Comparison of ENCODE assay signal across 13 cellular contexts in the genomic region with DNA sequence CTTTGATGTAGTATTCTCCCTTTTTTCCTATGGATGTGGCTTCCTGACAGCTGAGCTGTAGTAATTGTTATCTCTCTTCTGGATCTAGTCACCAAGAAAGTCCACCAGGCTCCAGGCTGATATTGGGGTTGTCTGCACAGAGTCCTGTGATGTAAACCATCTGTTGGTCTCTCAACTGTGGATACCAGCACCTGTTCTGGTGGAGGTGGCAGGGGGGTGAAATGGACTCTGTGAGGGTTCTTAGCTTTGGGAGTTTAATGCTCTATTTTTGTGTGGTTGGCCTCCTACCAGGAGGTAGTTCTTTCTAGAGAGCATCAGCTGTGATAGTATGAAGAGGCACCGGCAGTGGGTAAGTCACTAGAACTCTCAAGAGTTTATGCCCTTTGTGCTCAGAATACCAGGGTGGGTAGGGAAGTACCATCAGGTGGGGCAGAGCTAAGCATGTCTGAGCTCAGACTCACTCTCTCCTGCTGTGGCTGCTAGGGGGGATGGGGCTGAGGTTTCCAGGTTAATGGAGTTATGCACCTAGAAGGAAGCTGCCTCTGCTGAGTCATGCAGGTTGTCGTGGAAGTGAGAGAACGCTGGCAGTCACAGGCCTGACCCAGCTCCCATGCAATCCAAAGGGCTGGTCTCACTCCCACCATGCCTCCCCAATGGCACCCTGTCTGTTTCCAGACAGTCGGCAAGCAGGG. TPM values are rescaled to one million over a fixed set of nuclear protein-coding genes. Genes with fewer than 3 reads are reported as not detected.
DNase-seq lines count a peak whose midpoint lies in the region; ATAC-seq, FAIRE-seq and TF ChIP-seq lines count a peak whose summit lies in the region.
"Had no signal": no experiment of that assay in that cellular context is flagged by ENCODE, and none has a peak within 500 bp of the region (broad histone marks: within the 10 kb centered on the region; RNA-seq: fewer than 3 reads in every experiment).

No MANE protein-coding gene starts in this region.

- H3K4me1 ChIP-seq in BE2C, result no peaks in the 10 kb centered on the region
- H3K4me1 ChIP-seq: heart right ventricle had no signal

- DNase-seq in BE2C, result peak; percentile 9
- peak; percentile 95 for DNase-seq in HT-29 (ENCODE audit: low spot score)
- DNase-seq in activated CD8-positive, alpha-beta T cell treated with anti-CD3 and anti-CD28 coated beads, Interleukin-2, amount 10 ng/mL, durations not matched to agents 7 days and 5 days, result peak; percentile 22
- peak; percentile 9 for DNase-seq in left kidney (ENCODE audit: low read depth, low spot score)
- DNase-seq in DMS79 treated with DMSO at 0.1 percent for 48 hours (lab: John Stamatoyannopoulos, UW), result no peak
- no peak for DNase-seq in GM13976 (ENCODE audit: low spot score)
- DNase-seq in frontal cortex (ENCODE audit: low spot score in 2 of 2), result no peak
- DNase-seq: dermis blood vessel endothelial cell, heart right ventricle, NCI-H1694 had no signal

- H3K4me1 Mint-ChIP-seq in activated CD8-positive, alpha-beta T cell treated with anti-CD3 and anti-CD28 coated beads, Interleukin-2, amount 10 ng/mL, durations not matched to agents 7 days and 5 days (ENCODE audit: low read depth), result peaks cover 14% of the 10 kb centered on the region
- H3K4me1 Mint-ChIP-seq: B cell had no signal

- H3K36me3 Mint-ChIP-seq in activated CD8-positive, alpha-beta T cell treated with anti-CD3 and anti-CD28 coated beads, Interleukin-2, amount 10 ng/mL, durations not matched to agents 7 days and 5 days (ENCODE audit: low read depth), result peaks cover 7% of the 10 kb centered on the region

- no peak overlapping the region for H3K4me3 ChIP-seq in BE2C (ENCODE audit: low read depth, low read length)
- H3K4me3 ChIP-seq: heart right ventricle had no signal

- TF ChIP-seq CTCF in BE2C (IDR thresholded peaks at IDR 0.05; ENCODE audit: low read depth, low read length), result no peak
- no peak for TF ChIP-seq CTCF in GM13976 (IDR thresholded peaks at IDR 0.05; ENCODE audit: borderline replicate concordance, control extremely low read depth, extremely low read depth, insufficient read depth, missing control alignments)

- H3K27me3 Mint-ChIP-seq in activated CD8-positive, alpha-beta T cell treated with anti-CD3 and anti-CD28 coated beads, Interleukin-2, amount 10 ng/mL, durations not matched to agents 7 days and 5 days (ENCODE audit: low read depth), result no peaks in the 10 kb centered on the region
- H3K27me3 Mint-ChIP-seq: activated T-helper 17 cell treated with anti-CD3 and anti-CD28 coated beads, Interleukin-2, amount 50 U/mL, for 72 hours; B cell had no signal

- H3K27ac Mint-ChIP-seq in activated CD8-positive, alpha-beta T cell treated with anti-CD3 and anti-CD28 coated beads, Interleukin-2, amount 10 ng/mL, durations not matched to agents 7 days and 5 days, result no peak overlapping the region
- H3K27ac Mint-ChIP-seq: B cell had no signal

- H3K27me3 ChIP-seq in BE2C, result no peaks in the 10 kb centered on the region
- H3K27me3 ChIP-seq: heart right ventricle had no signal

- no peak for FAIRE-seq in frontal cortex (lab: Jason Lieb, UNC)

- no peak overlapping the region for H3K4me3 Mint-ChIP-seq in activated CD8-positive, alpha-beta T cell treated with anti-CD3 and anti-CD28 coated beads, Interleukin-2, amount 10 ng/mL, durations not matched to agents 7 days and 5 days
- H3K4me3 Mint-ChIP-seq: activated T-helper 17 cell treated with anti-CD3 and anti-CD28 coated beads, Interleukin-2, amount 50 U/mL, for 72 hours; B cell had no signal

- H3K9me3 ChIP-seq in BE2C, result no peaks in the 10 kb centered on the region

- peaks cover 9% of the 10 kb centered on the region for H3K9me3 Mint-ChIP-seq in activated CD8-positive, alpha-beta T cell treated with anti-CD3 and anti-CD28 coated beads, Interleukin-2, amount 10 ng/mL, durations not matched to agents 7 days and 5 days (ENCODE audit: insufficient read depth)
- H3K9me3 Mint-ChIP-seq: activated T-helper 17 cell treated with anti-CD3 and anti-CD28 coated beads, Interleukin-2, amount 50 U/mL, for 72 hours had no signal

- POLR2A ChIA-PET in activated CD8-positive, alpha-beta T cell treated with anti-CD3 and anti-CD28 coated beads, Interleukin-2, amount 10 ng/mL, durations not matched to agents 7 days and 5 days (lab: Charles Lee), result interaction anchor here (1.1 kb wide), 1 partner anchor 218 kb away, joined by 3 read pairs; no protein-coding TSS in a partner anchor

- no peaks in the 10 kb centered on the region for H3K36me3 ChIP-seq in BE2C
- H3K36me3 ChIP-seq: heart right ventricle had no signal

- in situ Hi-C loops in GM13976 (cut with MboI; ENCODE audit: low sequenced_read_pairs, unreplicated experiment), result no loop called here

- CTCF ChIA-PET in activated CD8-positive, alpha-beta T cell treated with anti-CD3 and anti-CD28 coated beads, Interleukin-2, amount 10 ng/mL, durations not matched to agents 7 days and 5 days (lab: Charles Lee), result no interaction called here

- peak; percentile 42 for ATAC-seq in activated CD8-positive, alpha-beta T cell treated with anti-CD3 and anti-CD28 coated beads, Interleukin-2, amount 10 ng/mL, durations not matched to agents 7 days and 5 days
- no peak for ATAC-seq in HG02759 (IDR thresholded peaks at IDR 0.05; ENCODE audit: unreplicated experiment)
- ATAC-seq: activated T-helper 17 cell treated with anti-CD3 and anti-CD28 coated beads, Interleukin-2, amount 50 U/mL, for 72 hours had no signal

RNA-seq across cellular contexts. Expression of gene TAS2R14, which starts 3.0 kb away (rescaled TPM):
- polyA plus RNA-seq in BE2C (2012; ENCODE audit: insufficient read depth, insufficient read length, low read depth), result 1.6 TPM
- total RNA-seq in HT-29 (2014; rRNA removed; shearing (Covaris generic)), result 1.4 and 1.8 TPM in 2 replicates
- 1 to 10 TPM; 2.1 to 2.4 TPM for total RNA-seq in activated CD8-positive, alpha-beta T cell treated with anti-CD3 and anti-CD28 coated beads, Interleukin-2, amount 10 ng/mL, durations not matched to agents 7 days and 5 days
- total RNA-seq in frontal cortex, result 5.3 TPM

RNA-seq across cellular contexts. Expression of gene PRH2, which starts 13.0 kb away (rescaled TPM):
- 2.1 TPM for polyA plus RNA-seq in BE2C (2012; ENCODE audit: insufficient read depth, insufficient read length, low read depth)
- not detected in 2 replicates for total RNA-seq in HT-29 (2014; rRNA removed; shearing (Covaris generic))
- total RNA-seq in activated CD8-positive, alpha-beta T cell treated with anti-CD3 and anti-CD28 coated beads, Interleukin-2, amount 10 ng/mL, durations not matched to agents 7 days and 5 days, result not detected
- not detected for total RNA-seq in frontal cortex
- total RNA-seq: activated T-helper 17 cell treated with anti-CD3 and anti-CD28 coated beads, Interleukin-2, amount 50 U/mL, for 72 hours; B cell; dermis blood vessel endothelial cell; heart right ventricle had no signal
- polyA plus RNA-seq: heart right ventricle had no signal

RNA-seq across cellular contexts. Expression of gene TAS2R13, which starts 32.7 kb away (rescaled TPM):
- polyA plus RNA-seq in BE2C (2012; ENCODE audit: insufficient read depth, insufficient read length, low read depth), result not detected
- total RNA-seq in HT-29 (2014; rRNA removed; shearing (Covaris generic)), result 0.16 and 0.46 TPM in 2 replicates
- 1 to 10 TPM; 1.0 to 1.1 TPM for total RNA-seq in activated CD8-positive, alpha-beta T cell treated with anti-CD3 and anti-CD28 coated beads, Interleukin-2, amount 10 ng/mL, durations not matched to agents 7 days and 5 days
- 2.4 TPM for total RNA-seq in frontal cortex

RNA-seq across cellular contexts. Expression of gene TAS2R50, which starts 44.6 kb away (rescaled TPM):
- not detected for polyA plus RNA-seq in BE2C (2012; ENCODE audit: insufficient read depth, insufficient read length, low read depth)
- total RNA-seq in HT-29 (2014; rRNA removed; shearing (Covaris generic)), result 0.26 and 0.99 TPM in 2 replicates
- 1 to 10 TPM in 1 of 2 experiments, under 1 TPM in 1; 0.95 to 1.4 TPM for total RNA-seq in activated CD8-positive, alpha-beta T cell treated with anti-CD3 and anti-CD28 coated beads, Interleukin-2, amount 10 ng/mL, durations not matched to agents 7 days and 5 days
- total RNA-seq in frontal cortex, result 3.7 TPM
- polyA plus RNA-seq: heart right ventricle had no signal

RNA-seq across cellular contexts. Expression of gene TAS2R20, which starts 56.0 kb away (rescaled TPM):
- 0.88 TPM for polyA plus RNA-seq in BE2C (2012; ENCODE audit: insufficient read depth, insufficient read length, low read depth)
- 0.79 and 0.86 TPM in 2 replicates for total RNA-seq in HT-29 (2014; rRNA removed; shearing (Covaris generic))
- total RNA-seq in activated CD8-positive, alpha-beta T cell treated with anti-CD3 and anti-CD28 coated beads, Interleukin-2, amount 10 ng/mL, durations not matched to agents 7 days and 5 days, result 1 to 10 TPM; 1.9 to 2.2 TPM
- total RNA-seq in frontal cortex, result 6.9 TPM

Comparison
In these comparisons a context has a peak if more than half of its experiments do, and no peak if none do; other contexts are left out.
1. DNase-seq: peak in BE2C (single experiment), HT-29 (single experiment), activated CD8-positive, alpha-beta T cell treated with anti-CD3 and anti-CD28 coated beads, Interleukin-2, amount 10 ng/mL, durations not matched to agents 7 days and 5 days (single experiment) and left kidney (single experiment); none in DMS79 treated with DMSO at 0.1 percent for 48 hours (single experiment), GM13976 (single experiment) and frontal cortex (0 of 2).